ENCODE assay signal across 9 cellular contexts in the genomic region with DNA sequence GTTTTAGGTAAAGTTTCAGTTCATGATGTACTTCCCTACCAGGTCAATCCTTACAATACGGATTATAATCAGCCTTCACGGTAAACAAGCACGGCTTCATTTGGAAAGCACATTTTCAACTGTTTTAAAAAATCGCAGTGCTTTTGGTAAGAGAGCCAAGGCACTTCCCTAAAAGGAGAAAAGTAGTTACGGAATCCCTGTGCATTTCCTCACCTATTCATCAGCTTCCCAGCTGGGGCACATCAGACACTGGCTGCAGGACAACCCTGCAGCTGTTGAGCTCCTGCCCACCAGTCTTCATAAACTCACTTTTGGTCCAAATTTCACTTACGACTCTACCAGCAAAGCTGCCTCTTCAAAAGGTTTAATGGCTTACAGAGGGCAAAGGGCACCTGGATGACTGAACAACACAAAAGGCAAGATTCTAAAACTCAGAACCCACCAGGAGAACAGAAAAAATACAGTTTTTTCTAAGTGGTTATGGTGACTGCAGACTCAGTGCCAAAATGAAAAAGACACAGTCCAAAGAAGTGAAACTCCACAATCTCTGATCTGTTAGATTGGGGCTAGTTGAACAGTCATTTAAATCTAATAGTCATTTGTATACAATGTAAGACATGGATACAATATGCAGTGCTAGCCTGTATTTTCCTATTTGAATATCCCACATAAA. TPM values are rescaled to one million over a fixed set of nuclear protein-coding genes. Genes with fewer than 3 reads are reported as not detected.
DNase-seq lines count a peak whose midpoint lies in the region; ATAC-seq and TF ChIP-seq lines count a peak whose summit lies in the region.
"Had no signal": no experiment of that assay in that cellular context is flagged by ENCODE, and none has a peak within 500 bp of the region (broad histone marks: within the 10 kb centered on the region; RNA-seq: fewer than 3 reads in every experiment).

No MANE protein-coding gene starts in this region.

- H3K27me3 ChIP-seq in upper lobe of right lung: no peaks in the 10 kb centered on the region

- peaks cover 91% of the 10 kb centered on the region for H3K4me1 Mint-ChIP-seq in activated T-cell treated with anti-CD3 and anti-CD28 coated beads, Interleukin-2, amount 50 U/mL, for 24 hours (ENCODE audit: low read depth)
- H3K4me1 Mint-ChIP-seq in activated T-helper 2 cell treated with anti-CD3 and anti-CD28 coated beads, Interferon-gamma antibody, Interleukin-2, Interleukin-4, amounts not matched to agents 10 μg/mL and 5 μg/mL and 100 μg/mL, durations not matched to agents 14 hours and 24 hours and 36 hours (ENCODE audit: low read depth): peaks cover 72% of the 10 kb centered on the region

- H3K27me3 Mint-ChIP-seq in activated T-cell treated with anti-CD3 and anti-CD28 coated beads, Interleukin-2, amount 50 U/mL, for 24 hours: no peaks in the 10 kb centered on the region
- H3K27me3 Mint-ChIP-seq in activated T-helper 2 cell treated with anti-CD3 and anti-CD28 coated beads, Interferon-gamma antibody, Interleukin-2, Interleukin-4, amounts not matched to agents 10 μg/mL and 5 μg/mL and 100 μg/mL, durations not matched to agents 14 hours and 24 hours and 36 hours (ENCODE audit: low read depth): no peaks in the 10 kb centered on the region

- H3K4me3 ChIP-seq in upper lobe of right lung: no peak overlapping the region

- no peaks in the 10 kb centered on the region for H3K36me3 ChIP-seq in upper lobe of right lung

- peak; percentile 27 for ATAC-seq in upper lobe of right lung
- ATAC-seq in GM19452 (IDR thresholded peaks at IDR 0.05; ENCODE audit: unreplicated experiment): no peak

- no peak for TF ChIP-seq CTCF in upper lobe of right lung (IDR thresholded peaks at IDR 0.05)

- peaks cover 96% of the 10 kb centered on the region for H3K36me3 Mint-ChIP-seq in activated T-cell treated with anti-CD3 and anti-CD28 coated beads, Interleukin-2, amount 50 U/mL, for 24 hours (ENCODE audit: low read depth)
- H3K36me3 Mint-ChIP-seq in activated T-helper 2 cell treated with anti-CD3 and anti-CD28 coated beads, Interferon-gamma antibody, Interleukin-2, Interleukin-4, amounts not matched to agents 10 μg/mL and 5 μg/mL and 100 μg/mL, durations not matched to agents 14 hours and 24 hours and 36 hours (ENCODE audit: low read depth): peaks cover 85% of the 10 kb centered on the region

- H3K9me3 ChIP-seq in upper lobe of right lung: no peaks in the 10 kb centered on the region

- H3K4me1 ChIP-seq in upper lobe of right lung: peaks cover 98% of the 10 kb centered on the region

- H3K27ac Mint-ChIP-seq in activated T-cell treated with anti-CD3 and anti-CD28 coated beads, Interleukin-2, amount 50 U/mL, for 24 hours: peak overlapping the region; percentile 95
- H3K27ac Mint-ChIP-seq in activated T-helper 2 cell treated with anti-CD3 and anti-CD28 coated beads, Interferon-gamma antibody, Interleukin-2, Interleukin-4, amounts not matched to agents 10 μg/mL and 5 μg/mL and 100 μg/mL, durations not matched to agents 14 hours and 24 hours and 36 hours: peak overlapping the region; percentile 91

- H3K4me3 Mint-ChIP-seq in activated T-cell treated with anti-CD3 and anti-CD28 coated beads, Interleukin-2, amount 50 U/mL, for 24 hours: peak overlapping the region; percentile 95
- peak overlapping the region; percentile 57 for H3K4me3 Mint-ChIP-seq in activated T-helper 2 cell treated with anti-CD3 and anti-CD28 coated beads, Interferon-gamma antibody, Interleukin-2, Interleukin-4, amounts not matched to agents 10 μg/mL and 5 μg/mL and 100 μg/mL, durations not matched to agents 14 hours and 24 hours and 36 hours (ENCODE audit: low read depth)

- no peaks in the 10 kb centered on the region for H3K9me3 Mint-ChIP-seq in activated T-cell treated with anti-CD3 and anti-CD28 coated beads, Interleukin-2, amount 50 U/mL, for 24 hours
- no peaks in the 10 kb centered on the region for H3K9me3 Mint-ChIP-seq in activated T-helper 2 cell treated with anti-CD3 and anti-CD28 coated beads, Interferon-gamma antibody, Interleukin-2, Interleukin-4, amounts not matched to agents 10 μg/mL and 5 μg/mL and 100 μg/mL, durations not matched to agents 14 hours and 24 hours and 36 hours

- intact Hi-C loops in activated T-helper 2 cell treated with anti-CD3 and anti-CD28 coated beads, Interferon-gamma antibody, Interleukin-2, Interleukin-4, amounts not matched to agents 10 μg/mL and 5 μg/mL and 100 μg/mL, durations not matched to agents 14 hours and 24 hours and 36 hours (cut with micrococcal nuclease): loop anchor here (1.0 to 10.0 kb wide), 4 partner anchors 8 to 1386 kb away; partner anchors contain the start of genes BFSP1, KIF16B and MGME1
- intact Hi-C loops in upper lobe of right lung (cut with DNase I): no loop called here

- H3K27ac ChIP-seq in upper lobe of right lung: peak overlapping the region; percentile 63

- no peak for DNase-seq in activated T-cell treated with anti-CD3 and anti-CD28 coated beads, Interleukin-2, amount 50 U/mL, for 24 hours
- DNase-seq in activated T-cell treated with anti-CD3 and anti-CD28 coated beads, Interleukin-2, amount 50 U/mL, for 1 hour: no peak
- no peak for DNase-seq in activated T-helper 2 cell treated with anti-CD3 and anti-CD28 coated beads, Interferon-gamma antibody, Interleukin-2, Interleukin-4, amounts not matched to agents 10 μg/mL and 5 μg/mL and 100 μg/mL, durations not matched to agents 14 hours and 24 hours and 36 hours (ENCODE audit: low spot score)
- DNase-seq in left kidney (ENCODE audit: low read depth, low spot score) (peak; percentile 46), upper lobe of right lung (no peak), COLO829 (ENCODE audit: low spot score) (no peak), H4 (ENCODE audit: low spot score) (no peak)
- DNase-seq: DMS153 had no signal

RNA-seq across cellular contexts. Expression of gene SNX5, which starts 7.5 kb away (rescaled TPM):
- 225 and 231 TPM in 2 replicates for total RNA-seq in activated T-helper 2 cell treated with anti-CD3 and anti-CD28 coated beads, Interferon-gamma antibody, Interleukin-2, Interleukin-4, amounts not matched to agents 10 μg/mL and 5 μg/mL and 100 μg/mL, durations not matched to agents 14 hours and 24 hours and 36 hours
- 86.6 TPM for total RNA-seq in upper lobe of right lung
- 85.0 and 114 TPM in 2 replicates for total RNA-seq in H4 (2014; rRNA removed; shearing (Covaris generic))

RNA-seq across cellular contexts. Expression of gene MGME1, which starts 7.8 kb away (rescaled TPM):
- 30.0 and 33.0 TPM in 2 replicates for total RNA-seq in activated T-helper 2 cell treated with anti-CD3 and anti-CD28 coated beads, Interferon-gamma antibody, Interleukin-2, Interleukin-4, amounts not matched to agents 10 μg/mL and 5 μg/mL and 100 μg/mL, durations not matched to agents 14 hours and 24 hours and 36 hours
- 10.2 TPM for total RNA-seq in upper lobe of right lung
- 9.5 and 12.0 TPM in 2 replicates for total RNA-seq in H4 (2014; rRNA removed; shearing (Covaris generic))
